27 cellular contexts compared by ENCODE assay signal in the genomic region with DNA sequence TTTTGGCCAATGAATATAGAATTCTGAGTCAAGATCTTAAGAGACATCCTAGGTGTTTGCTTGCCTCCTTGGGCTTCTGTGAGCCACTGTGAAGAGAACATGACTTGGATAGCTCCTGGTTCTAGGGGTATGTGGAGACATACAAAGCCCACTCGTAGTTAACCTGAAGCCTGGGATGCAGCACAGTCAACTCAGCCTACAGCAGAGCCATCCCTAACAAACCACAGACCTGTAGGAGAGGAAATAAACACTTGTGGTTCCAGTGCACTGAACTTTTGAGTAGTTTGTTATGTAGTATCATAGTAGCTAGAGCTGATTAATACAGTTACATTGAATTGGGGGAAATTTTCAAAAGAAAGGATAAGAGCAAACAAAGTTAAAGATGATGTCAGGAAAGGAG.
A peak's percentile ranks its signal among the peaks of the same experiment; 100 is the strongest.
DNase-seq lines count a peak whose midpoint lies in the region; ATAC-seq and TF ChIP-seq lines count a peak whose summit lies in the region.
"Had no signal": no experiment of that assay in that cellular context is flagged by ENCODE, and none has a peak within 500 bp of the region (broad histone marks: within the 10 kb centered on the region; RNA-seq: fewer than 3 reads in every experiment).

No MANE protein-coding gene starts in this region.

- H3K36me3 Mint-ChIP-seq in activated T-cell treated with anti-CD3 and anti-CD28 coated beads, Interleukin-2, amount 50 U/mL, for 72 hours (ENCODE audit: insufficient read depth in 2 of 2): no peaks in the 10 kb centered on the region

- no peaks in the 10 kb centered on the region for H3K9me3 Mint-ChIP-seq in activated T-cell treated with anti-CD3 and anti-CD28 coated beads, Interleukin-2, amount 50 U/mL, for 72 hours
- H3K9me3 Mint-ChIP-seq: stimulated activated naive CD8-positive, alpha-beta T cell treated with anti-CD3 and anti-CD28 coated beads, Interleukin-15, Interleukin-2, amounts not matched to agents 100 ng/mL and 50 ng/mL, for 24 hours; T-helper 2 cell treated with Interferon-gamma antibody and Interleukin-4, amounts not matched to agents 5 μg/mL and 100 μg/mL, for 36 hours had no signal

- H3K27ac Mint-ChIP-seq in activated T-cell treated with anti-CD3 and anti-CD28 coated beads, Interleukin-2, amount 50 U/mL, for 72 hours: no peak overlapping the region
- H3K27ac Mint-ChIP-seq: stimulated activated naive CD8-positive, alpha-beta T cell treated with anti-CD3 and anti-CD28 coated beads, Interleukin-15, Interleukin-2, amounts not matched to agents 100 ng/mL and 50 ng/mL, for 24 hours; T-helper 2 cell treated with Interferon-gamma antibody and Interleukin-4, amounts not matched to agents 5 μg/mL and 100 μg/mL, for 36 hours had no signal

- peak; percentile 0 to 2 for DNase-seq in activated T-cell treated with anti-CD3 and anti-CD28 coated beads, Interleukin-2, amount 50 U/mL, for 72 hours
- DNase-seq in activated T-cell treated with anti-CD3 and anti-CD28 coated beads, Interleukin-2, amount 50 U/mL, for 48 hours: no peak
- DNase-seq in fibroblast of lung (ENCODE audit: low read depth in 2 of 2) (peak in 1 of 2 donors; percentile 53), NCI-H1436 treated with DMSO at 0.1 percent for 48 hours (lab: John Stamatoyannopoulos, UW) (no peak), NCI-H1417 treated with DMSO at 0.1 percent for 48 hours (lab: John Stamatoyannopoulos, UW) (no peak)
- DNase-seq in stimulated activated naive CD8-positive, alpha-beta T cell treated with anti-CD3 and anti-CD28 coated beads, Interleukin-15, Interleukin-2, amounts not matched to agents 100 U/mL and 50 U/mL, for 24 hours: no peak
- no peak for DNase-seq in stimulated activated CD4-positive, alpha-beta T cell treated with anti-CD3 and anti-CD28 coated beads, Interleukin-12 subunit alpha, Interleukin-12 subunit beta, amount 100 ng/mL, for 4 hours
- DNase-seq: 8988T; activated CD4-positive, alpha-beta T cell treated with anti-CD3 and anti-CD28 coated beads for 48 hours; activated effector memory CD4-positive, alpha-beta T cell treated with anti-CD3 and anti-CD28 coated beads, Interleukin-2, amount 50 U/mL, for 16 hours; C1 segment of cervical spinal cord; DMS153; GF-D8; hypothalamus; left colon; NCI-H1105; NCI-H1930; NCI-H526 treated with DMSO at 0.1 percent for 48 hours; pancreas; SHP77; uterus had no signal

- no peak overlapping the region for H3K9ac ChIP-seq in fibroblast of lung (ENCODE audit: insufficient read depth, low read length)

- H3K4me1 Mint-ChIP-seq in activated T-cell treated with anti-CD3 and anti-CD28 coated beads, Interleukin-2, amount 50 U/mL, for 72 hours (ENCODE audit: low read depth): peaks cover 7% of the 10 kb centered on the region

- no peaks in the 10 kb centered on the region for H3K79me2 ChIP-seq in fibroblast of lung (ENCODE audit: control insufficient read depth, insufficient read depth, low read length)

- no peak for TF ChIP-seq CTCF in fibroblast of lung (conservative IDR thresholded peaks at IDR 0.05 in 1 of 2, IDR thresholded peaks at IDR 0.05 in 1 of 2; ENCODE audit: low read depth in 1 of 2, low read length in 2 of 2)

- no peaks in the 10 kb centered on the region for H3K9me3 ChIP-seq in fibroblast of lung (ENCODE audit: control insufficient read depth, insufficient read depth, low read depth, low read length)
- H3K9me3 ChIP-seq: pancreas, uterus had no signal

- no peak overlapping the region for H3K4me3 Mint-ChIP-seq in activated T-cell treated with anti-CD3 and anti-CD28 coated beads, Interleukin-2, amount 50 U/mL, for 72 hours
- H3K4me3 Mint-ChIP-seq: stimulated activated naive CD8-positive, alpha-beta T cell treated with anti-CD3 and anti-CD28 coated beads, Interleukin-15, Interleukin-2, amounts not matched to agents 100 ng/mL and 50 ng/mL, for 24 hours; T-helper 2 cell treated with Interferon-gamma antibody and Interleukin-4, amounts not matched to agents 5 μg/mL and 100 μg/mL, for 36 hours had no signal

- no peaks in the 10 kb centered on the region for H3K36me3 ChIP-seq in fibroblast of lung (ENCODE audit: control insufficient read depth, insufficient read depth, low read length)
- H3K36me3 ChIP-seq: pancreas, uterus had no signal

- H3K4me2 ChIP-seq in fibroblast of lung (ENCODE audit: extremely low read depth, insufficient read depth, low read length): no peak overlapping the region

- ATAC-seq in activated T-cell treated with anti-CD3 and anti-CD28 coated beads, Interleukin-2, amount 50 U/mL, for 72 hours (replicated peaks in 1 of 2): peak; percentile 42 to 60
- ATAC-seq in SK-N-SH treated with all-trans-retinoic acid at 6 μM for 48 hours: peak; percentile 60
- peak; percentile 63 for ATAC-seq in stimulated activated naive CD8-positive, alpha-beta T cell treated with anti-CD3 and anti-CD28 coated beads, Interleukin-15, Interleukin-2, amounts not matched to agents 100 U/mL and 50 U/mL, for 24 hours
- ATAC-seq: left colon, Panc1, pancreas had no signal

- H3K27ac ChIP-seq in fibroblast of lung (ENCODE audit: insufficient read depth, low read length): no peak overlapping the region
- H3K27ac ChIP-seq: pancreas, uterus, VCaP had no signal

- no peaks in the 10 kb centered on the region for H3K27me3 Mint-ChIP-seq in activated T-cell treated with anti-CD3 and anti-CD28 coated beads, Interleukin-2, amount 50 U/mL, for 72 hours (ENCODE audit: low read depth)
- H3K27me3 Mint-ChIP-seq: stimulated activated naive CD8-positive, alpha-beta T cell treated with anti-CD3 and anti-CD28 coated beads, Interleukin-15, Interleukin-2, amounts not matched to agents 100 ng/mL and 50 ng/mL, for 24 hours had no signal

- no peaks in the 10 kb centered on the region for H3K4me1 ChIP-seq in fibroblast of lung (ENCODE audit: control insufficient read depth, extremely low read depth, insufficient read depth, low read length)
- H3K4me1 ChIP-seq: pancreas, uterus had no signal

- H3K4me3 ChIP-seq in fibroblast of lung (replicated peaks in 1 of 4; ENCODE audit: control extremely low read depth in 1 of 4, insufficient read depth in 1 of 4, low read depth in 3 of 4, low read length in 4 of 4): no peak overlapping the region
- H3K4me3 ChIP-seq: pancreas, skin epidermis, uterus had no signal

- no peaks in the 10 kb centered on the region for H4K20me1 ChIP-seq in fibroblast of lung (ENCODE audit: control insufficient read depth, extremely low read depth, insufficient read depth, low read length)

- H3K27me3 ChIP-seq in fibroblast of lung (ENCODE audit: control insufficient read depth, insufficient read depth, low read length): no peaks in the 10 kb centered on the region
- H3K27me3 ChIP-seq: pancreas, uterus had no signal

- peak overlapping the region; percentile 5 for H2AFZ ChIP-seq in fibroblast of lung (ENCODE audit: low read length)

TF ChIP-seq in SK-N-SH treated with all-trans-retinoic acid at 6 μM for 48 hours, 23 proteins besides CTCF, POLR2A, EP300 and RAD21:
- TF ChIP-seq, protein P1, sequence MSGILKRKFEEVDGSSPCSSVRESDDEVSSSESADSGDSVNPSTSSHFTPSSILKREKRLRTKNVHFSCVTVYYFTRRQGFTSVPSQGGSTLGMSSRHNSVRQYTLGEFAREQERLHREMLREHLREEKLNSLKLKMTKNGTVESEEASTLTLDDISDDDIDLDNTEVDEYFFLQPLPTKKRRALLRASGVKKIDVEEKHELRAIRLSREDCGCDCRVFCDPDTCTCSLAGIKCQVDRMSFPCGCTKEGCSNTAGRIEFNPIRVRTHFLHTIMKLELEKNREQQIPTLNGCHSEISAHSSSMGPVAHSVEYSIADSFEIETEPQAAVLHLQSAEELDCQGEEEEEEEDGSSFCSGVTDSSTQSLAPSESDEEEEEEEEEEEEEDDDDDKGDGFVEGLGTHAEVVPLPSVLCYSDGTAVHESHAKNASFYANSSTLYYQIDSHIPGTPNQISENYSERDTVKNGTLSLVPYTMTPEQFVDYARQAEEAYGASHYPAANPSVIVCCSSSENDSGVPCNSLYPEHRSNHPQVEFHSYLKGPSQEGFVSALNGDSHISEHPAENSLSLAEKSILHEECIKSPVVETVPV (CRISPR knock-in tag; IDR thresholded peaks at IDR 0.05): no peak
- TF ChIP-seq CSDC2 (CRISPR knock-in tag; IDR thresholded peaks at IDR 0.05): no peak
- TF ChIP-seq, protein P2, sequence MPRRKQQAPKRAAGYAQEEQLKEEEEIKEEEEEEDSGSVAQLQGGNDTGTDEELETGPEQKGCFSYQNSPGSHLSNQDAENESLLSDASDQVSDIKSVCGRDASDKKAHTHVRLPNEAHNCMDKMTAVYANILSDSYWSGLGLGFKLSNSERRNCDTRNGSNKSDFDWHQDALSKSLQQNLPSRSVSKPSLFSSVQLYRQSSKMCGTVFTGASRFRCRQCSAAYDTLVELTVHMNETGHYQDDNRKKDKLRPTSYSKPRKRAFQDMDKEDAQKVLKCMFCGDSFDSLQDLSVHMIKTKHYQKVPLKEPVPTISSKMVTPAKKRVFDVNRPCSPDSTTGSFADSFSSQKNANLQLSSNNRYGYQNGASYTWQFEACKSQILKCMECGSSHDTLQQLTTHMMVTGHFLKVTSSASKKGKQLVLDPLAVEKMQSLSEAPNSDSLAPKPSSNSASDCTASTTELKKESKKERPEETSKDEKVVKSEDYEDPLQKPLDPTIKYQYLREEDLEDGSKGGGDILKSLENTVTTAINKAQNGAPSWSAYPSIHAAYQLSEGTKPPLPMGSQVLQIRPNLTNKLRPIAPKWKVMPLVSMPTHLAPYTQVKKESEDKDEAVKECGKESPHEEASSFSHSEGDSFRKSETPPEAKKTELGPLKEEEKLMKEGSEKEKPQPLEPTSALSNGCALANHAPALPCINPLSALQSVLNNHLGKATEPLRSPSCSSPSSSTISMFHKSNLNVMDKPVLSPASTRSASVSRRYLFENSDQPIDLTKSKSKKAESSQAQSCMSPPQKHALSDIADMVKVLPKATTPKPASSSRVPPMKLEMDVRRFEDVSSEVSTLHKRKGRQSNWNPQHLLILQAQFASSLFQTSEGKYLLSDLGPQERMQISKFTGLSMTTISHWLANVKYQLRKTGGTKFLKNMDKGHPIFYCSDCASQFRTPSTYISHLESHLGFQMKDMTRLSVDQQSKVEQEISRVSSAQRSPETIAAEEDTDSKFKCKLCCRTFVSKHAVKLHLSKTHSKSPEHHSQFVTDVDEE (CRISPR knock-in tag; IDR thresholded peaks at IDR 0.05): no peak
- TF ChIP-seq ESRRG (CRISPR knock-in tag; IDR thresholded peaks at IDR 0.05): no peak
- TF ChIP-seq ZFP30 (CRISPR knock-in tag; IDR thresholded peaks at IDR 0.05): no peak

Comparison
In these comparisons a context has a peak if more than half of its experiments do, and no peak if none do; other contexts are left out.
1. DNase-seq: peak in activated T-cell treated with anti-CD3 and anti-CD28 coated beads, Interleukin-2, amount 50 U/mL, for 72 hours (2 of 2); none in activated T-cell treated with anti-CD3 and anti-CD28 coated beads, Interleukin-2, amount 50 U/mL, for 48 hours (0 of 2), stimulated activated naive CD8-positive, alpha-beta T cell treated with anti-CD3 and anti-CD28 coated beads, Interleukin-15, Interleukin-2, amounts not matched to agents 100 U/mL and 50 U/mL, for 24 hours (single experiment), NCI-H1436 treated with DMSO at 0.1 percent for 48 hours (single experiment), stimulated activated CD4-positive, alpha-beta T cell treated with anti-CD3 and anti-CD28 coated beads, Interleukin-12 subunit alpha, Interleukin-12 subunit beta, amount 100 ng/mL, for 4 hours (single experiment) and NCI-H1417 treated with DMSO at 0.1 percent for 48 hours (single experiment).
2. Peak in every context shown above with its lines, with median percentiles within 50 percentile points of each other: ATAC-seq.